8 cellular contexts compared by ENCODE assay signal in genomic region chr6:149450679-149451360, GRCh38. TPM values are rescaled to one million over a fixed set of nuclear protein-coding genes. Genes with fewer than 3 reads are reported as not detected.
DNase-seq lines count a peak whose midpoint lies in the region; ATAC-seq and TF ChIP-seq lines count a peak whose summit lies in the region.

No MANE protein-coding gene starts in this region.

- peaks cover 39% of the 10 kb centered on the region for H3K27me3 ChIP-seq in endodermal cell (ENCODE audit: control insufficient read depth, insufficient read depth, low read length, poor library complexity, severe bottlenecking)
- no peaks in the 10 kb centered on the region for H3K27me3 ChIP-seq in thyroid gland

- peak; percentile 16 for ATAC-seq in activated CD8-positive, alpha-beta memory T cell treated with anti-CD3 and anti-CD28 coated beads, Interleukin-2, amount 10 ng/mL, durations not matched to agents 7 days and 5 days
- ATAC-seq in mucosa of descending colon (peak; percentile 67), HG03565 (IDR thresholded peaks at IDR 0.05; ENCODE audit: unreplicated experiment) (no peak)

- peaks cover 19% of the 10 kb centered on the region for H3K4me1 Mint-ChIP-seq in activated CD8-positive, alpha-beta memory T cell treated with anti-CD3 and anti-CD28 coated beads, Interleukin-2, amount 10 ng/mL, durations not matched to agents 7 days and 5 days
- H3K4me1 Mint-ChIP-seq in endodermal cell, result peaks cover 4% of the 10 kb centered on the region

- no peaks in the 10 kb centered on the region for H3K9me3 Mint-ChIP-seq in activated CD8-positive, alpha-beta memory T cell treated with anti-CD3 and anti-CD28 coated beads, Interleukin-2, amount 10 ng/mL, durations not matched to agents 7 days and 5 days (ENCODE audit: low read depth)
- no peaks in the 10 kb centered on the region for H3K9me3 Mint-ChIP-seq in endodermal cell

- peak; percentile 2 to 52 for TF ChIP-seq POLR2A in thyroid gland (IDR thresholded peaks at IDR 0.05)

- CTCF ChIA-PET in activated CD8-positive, alpha-beta memory T cell treated with anti-CD3 and anti-CD28 coated beads, Interleukin-2, amount 10 ng/mL, durations not matched to agents 7 days and 5 days (lab: Charles Lee), result no interaction called here

- no peak overlapping the region for H3K4me3 Mint-ChIP-seq in activated CD8-positive, alpha-beta memory T cell treated with anti-CD3 and anti-CD28 coated beads, Interleukin-2, amount 10 ng/mL, durations not matched to agents 7 days and 5 days
- H3K4me3 Mint-ChIP-seq in endodermal cell, result peak overlapping the region; percentile 52

- no peaks in the 10 kb centered on the region for H3K27me3 Mint-ChIP-seq in activated CD8-positive, alpha-beta memory T cell treated with anti-CD3 and anti-CD28 coated beads, Interleukin-2, amount 10 ng/mL, durations not matched to agents 7 days and 5 days
- peaks cover 53% of the 10 kb centered on the region for H3K27me3 Mint-ChIP-seq in endodermal cell (ENCODE audit: insufficient read depth)

- DNase-seq in activated CD8-positive, alpha-beta memory T cell treated with anti-CD3 and anti-CD28 coated beads, Interleukin-2, amount 10 ng/mL, durations not matched to agents 7 days and 5 days, result no peak
- no peak for DNase-seq in activated CD8-positive, alpha-beta memory T cell treated with anti-CD3 and anti-CD28 coated beads, Interleukin-2, amount 50 U/mL, for 48 hours
- DNase-seq in endodermal cell (peak; percentile 72), mucosa of descending colon (peak; percentile 56 to 76 (median 72)), thyroid gland (peak; percentile 76 to 80), A172 (ENCODE audit: low spot score) (no peak), globus pallidus (ENCODE audit: low spot score) (no peak)

- 10 to 14% methylated on average over 10 to 85 of the region's 85 CpGs for WGBS in endodermal cell (ENCODE audit: insufficient coverage in 1 of 2, insufficient read length in 1 of 2), 2 experiments
- 20% methylated on average over 13 of the region's 85 CpGs; no CpG with 5 or more reads in 1 of the 2 donors for WGBS in thyroid gland, 2 donors

- peaks cover 11% of the 10 kb centered on the region for H3K36me3 Mint-ChIP-seq in activated CD8-positive, alpha-beta memory T cell treated with anti-CD3 and anti-CD28 coated beads, Interleukin-2, amount 10 ng/mL, durations not matched to agents 7 days and 5 days
- H3K36me3 Mint-ChIP-seq in endodermal cell (ENCODE audit: low read depth), result no peaks in the 10 kb centered on the region

- H3K27ac Mint-ChIP-seq in activated CD8-positive, alpha-beta memory T cell treated with anti-CD3 and anti-CD28 coated beads, Interleukin-2, amount 10 ng/mL, durations not matched to agents 7 days and 5 days, result no peak overlapping the region
- no peak overlapping the region for H3K27ac Mint-ChIP-seq in endodermal cell

- intact Hi-C loops in mucosa of descending colon (cut with DNase I, micrococcal nuclease) (no loop called here), thyroid gland (cut with DNase I) (no loop called here)

- H3K9me3 ChIP-seq in endodermal cell (ENCODE audit: control insufficient read depth, low read length) (no peaks in the 10 kb centered on the region), mucosa of descending colon (no peaks in the 10 kb centered on the region), thyroid gland (no peaks in the 10 kb centered on the region)

- H3K4me1 ChIP-seq in endodermal cell (ENCODE audit: control insufficient read depth, insufficient read depth, low read length) (no peaks in the 10 kb centered on the region), mucosa of descending colon (ENCODE audit: low read depth) (peaks cover 32% of the 10 kb centered on the region), thyroid gland (peaks cover 39 to 53% of the 10 kb centered on the region in 2 donors)

- no peak overlapping the region for H3K27ac ChIP-seq in endodermal cell (ENCODE audit: low read depth, low read length)
- peak overlapping the region; percentile 45 to 95 (median 57) for H3K27ac ChIP-seq in thyroid gland

- H3K36me3 ChIP-seq in endodermal cell (ENCODE audit: control insufficient read depth, insufficient read depth, low read length) (no peaks in the 10 kb centered on the region), mucosa of descending colon (ENCODE audit: low read depth) (no peaks in the 10 kb centered on the region), thyroid gland (no peaks in the 10 kb centered on the region)

- H3K9ac ChIP-seq in endodermal cell (ENCODE audit: extremely low read depth, low read length, poor library complexity, severe bottlenecking), result no peak overlapping the region

- TF ChIP-seq CTCF in endodermal cell (conservative IDR thresholded peaks at IDR 0.05) (no peak), mucosa of descending colon (IDR thresholded peaks at IDR 0.05) (no peak), thyroid gland (IDR thresholded peaks at IDR 0.05) (no peak)

- peak overlapping the region; percentile 35 for H3K4me3 ChIP-seq in endodermal cell (ENCODE audit: low read length)
- H3K4me3 ChIP-seq in mucosa of descending colon, result peak overlapping the region; percentile 17
- H3K4me3 ChIP-seq in thyroid gland (replicated peaks in 1 of 3), result peak overlapping the region in 2 of 3 donors; percentile 30 to 43

RNA-seq across cellular contexts. Expression of gene ZC3H12D, which starts 34.0 kb away (rescaled TPM):
- total RNA-seq in activated CD8-positive, alpha-beta memory T cell treated with anti-CD3 and anti-CD28 coated beads, Interleukin-2, amount 10 ng/mL, durations not matched to agents 7 days and 5 days, result 10 to 100 TPM; 25.3 to 37.5 TPM
- total RNA-seq in endodermal cell (under 1 TPM; 0.20 to 0.42 TPM), mucosa of descending colon (1 to 10 TPM; 5.2 to 9.1 (median 8.9) TPM), thyroid gland (1 to 10 TPM in 2 of 4 donors, under 1 TPM in 2; 0.78 to 1.4 (median 0.99) TPM)
- polyA plus RNA-seq in endodermal cell (2013, experiment 1 of 2), result 0.21 TPM
- 0.25 TPM for polyA plus RNA-seq in endodermal cell (2013, experiment 2 of 2)
- total RNA-seq in A172 (2014; rRNA removed; shearing (Covaris generic)), result 0.03 TPM in 1 of 2 replicates, not detected in the other

RNA-seq across cellular contexts. Expression of gene SUMO4, which starts 50.8 kb away (rescaled TPM):
- 10 to 100 TPM in 1 of 2 experiments, 1 to 10 TPM in 1; 7.4 to 10.6 TPM for total RNA-seq in activated CD8-positive, alpha-beta memory T cell treated with anti-CD3 and anti-CD28 coated beads, Interleukin-2, amount 10 ng/mL, durations not matched to agents 7 days and 5 days
- total RNA-seq in endodermal cell (1 to 10 TPM; 1.3 to 1.9 TPM), mucosa of descending colon (1 to 10 TPM; 1.7 to 3.6 (median 2.7) TPM), thyroid gland (1 to 10 TPM; 3.6 to 9.9 (median 4.7) TPM)
- 0.21 TPM for polyA plus RNA-seq in endodermal cell (2013, experiment 1 of 2)
- 0.54 TPM for polyA plus RNA-seq in endodermal cell (2013, experiment 2 of 2)
- 0.10 and 0.38 TPM in 2 replicates for total RNA-seq in A172 (2014; rRNA removed; shearing (Covaris generic))

Comparison
In these comparisons a context has a peak if more than half of its experiments do, and no peak if none do; other contexts are left out.
1. DNase-seq: peak in endodermal cell (single experiment), mucosa of descending colon (3 of 3) and thyroid gland (2 of 2); none in activated CD8-positive, alpha-beta memory T cell treated with anti-CD3 and anti-CD28 coated beads, Interleukin-2, amount 10 ng/mL, durations not matched to agents 7 days and 5 days (single experiment), activated CD8-positive, alpha-beta memory T cell treated with anti-CD3 and anti-CD28 coated beads, Interleukin-2, amount 50 U/mL, for 48 hours (single experiment), A172 (single experiment) and globus pallidus (single experiment).
2. Peak in every context shown above with its lines, with median percentiles within 50 percentile points of each other: H3K4me3 ChIP-seq.